In genomic region chr12:112180422-112180821, GRCh38 we compare ENCODE assay signal across 1 cellular context.
TF ChIP-seq lines count a peak whose summit lies in the region.

No MANE protein-coding gene starts in this region.

TF ChIP-seq in GM12878, 131 proteins besides CTCF, POLR2A, EP300 and RAD21 (continued from another document):
- no peak for TF ChIP-seq NR2F1 (conservative IDR thresholded peaks at IDR 0.05)
- no peak for TF ChIP-seq HDAC6 (IDR thresholded peaks at IDR 0.05; ENCODE audit: unreplicated experiment)
- TF ChIP-seq NBN (IDR thresholded peaks at IDR 0.05), result no peak
- no peak for TF ChIP-seq TARDBP (IDR thresholded peaks at IDR 0.05; ENCODE audit: borderline replicate concordance)
- TF ChIP-seq MTA2 (IDR thresholded peaks at IDR 0.05; ENCODE audit: low read depth), result no peak
- TF ChIP-seq, protein P1, sequence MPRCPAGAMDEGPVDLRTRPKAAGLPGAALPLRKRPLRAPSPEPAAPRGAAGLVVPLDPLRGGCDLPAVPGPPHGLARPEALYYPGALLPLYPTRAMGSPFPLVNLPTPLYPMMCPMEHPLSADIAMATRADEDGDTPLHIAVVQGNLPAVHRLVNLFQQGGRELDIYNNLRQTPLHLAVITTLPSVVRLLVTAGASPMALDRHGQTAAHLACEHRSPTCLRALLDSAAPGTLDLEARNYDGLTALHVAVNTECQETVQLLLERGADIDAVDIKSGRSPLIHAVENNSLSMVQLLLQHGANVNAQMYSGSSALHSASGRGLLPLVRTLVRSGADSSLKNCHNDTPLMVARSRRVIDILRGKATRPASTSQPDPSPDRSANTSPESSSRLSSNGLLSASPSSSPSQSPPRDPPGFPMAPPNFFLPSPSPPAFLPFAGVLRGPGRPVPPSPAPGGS (IDR thresholded peaks at IDR 0.05; ENCODE audit: borderline replicate concordance, insufficient read depth, low read depth, low read length, poor library complexity, severe bottlenecking), result no peak
- TF ChIP-seq USF1 (IDR thresholded peaks at IDR 0.05; ENCODE audit: borderline replicate concordance, extremely low read length, insufficient read depth, low read depth, low read length), result no peak
- no peak for TF ChIP-seq ATF3 (IDR thresholded peaks at IDR 0.05; ENCODE audit: borderline replicate concordance, extremely low read depth, low read depth, low read length)
